ENCODE assay signal across 16 cellular contexts in the genomic region with DNA sequence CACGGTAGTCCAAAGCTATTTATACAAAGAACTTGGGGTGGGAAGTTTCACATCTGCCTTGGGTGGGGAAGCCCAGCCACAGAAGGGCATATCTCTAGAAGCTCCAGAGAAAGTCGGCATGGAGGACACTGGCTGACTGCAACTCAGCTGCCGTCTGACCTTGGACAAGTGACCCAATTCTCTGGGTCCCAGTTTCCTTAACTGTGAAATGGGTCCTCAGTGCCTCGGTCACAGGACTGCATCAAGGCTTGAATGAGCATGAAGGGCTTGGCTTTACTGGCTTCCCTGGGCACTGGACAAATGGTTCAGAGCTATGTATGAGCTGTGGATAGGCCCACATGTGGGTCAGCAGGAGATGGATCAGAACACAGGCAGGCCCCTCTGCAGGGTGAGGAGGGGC. TPM values are rescaled to one million over a fixed set of nuclear protein-coding genes. Genes with fewer than 3 reads are reported as not detected.
A peak's percentile ranks its signal among the peaks of the same experiment; 100 is the strongest.
DNase-seq lines count a peak whose midpoint lies in the region; ATAC-seq, FAIRE-seq and TF ChIP-seq lines count a peak whose summit lies in the region.
"Had no signal": no experiment of that assay in that cellular context is flagged by ENCODE, and none has a peak within 500 bp of the region (broad histone marks: within the 10 kb centered on the region; RNA-seq: fewer than 3 reads in every experiment).

No MANE protein-coding gene starts in this region.

- H3K27me3 ChIP-seq in thymus (ENCODE audit: control insufficient read depth, insufficient read depth): no peaks in the 10 kb centered on the region
- peaks cover 0 to 5% (median 0%) of the 10 kb centered on the region in 3 donors for H3K27me3 ChIP-seq in psoas muscle (ENCODE audit: insufficient read depth in 3 of 3, low read length in 2 of 3)

- H3K4me1 ChIP-seq in thymus (ENCODE audit: control insufficient read depth, insufficient read depth, low read length): peaks cover 78% of the 10 kb centered on the region
- no peaks in the 10 kb centered on the region for H3K4me1 ChIP-seq in psoas muscle
- H3K4me1 ChIP-seq: foreskin keratinocyte had no signal

- ATAC-seq in left ventricle myocardium superior: no peak
- no peak for ATAC-seq in Right ventricle myocardium superior (ENCODE audit: poor library complexity)
- ATAC-seq in activated CD8-positive, alpha-beta T cell treated with anti-CD3 and anti-CD28 coated beads for 36 hours: peak; percentile 5
- ATAC-seq in psoas muscle: no peak
- ATAC-seq: foreskin keratinocyte had no signal

- CTCF ChIA-PET in activated CD8-positive, alpha-beta T cell treated with anti-CD3 and anti-CD28 coated beads for 36 hours (lab: Charles Lee): interaction anchor here (1.5 to 12.7 kb wide), 3 partner anchors 8 to 263 kb away, joined by 3 to 256 read pairs (median 88); no protein-coding TSS in a partner anchor

- H3K27me3 Mint-ChIP-seq in activated CD8-positive, alpha-beta T cell treated with anti-CD3 and anti-CD28 coated beads for 36 hours: no peaks in the 10 kb centered on the region
- H3K27me3 Mint-ChIP-seq in glutamatergic neuron (ENCODE audit: unreplicated experiment): peaks cover 25% of the 10 kb centered on the region

- intact Hi-C loops in left ventricle myocardium superior (cut with micrococcal nuclease) (no loop called here), Right ventricle myocardium superior (cut with DNase I) (no loop called here), psoas muscle (cut with DNase I) (no loop called here)
- intact Hi-C loops in activated CD8-positive, alpha-beta T cell treated with anti-CD3 and anti-CD28 coated beads for 36 hours (cut with micrococcal nuclease): no loop called here

- peaks cover 10% of the 10 kb centered on the region for H3K36me3 Mint-ChIP-seq in activated CD8-positive, alpha-beta T cell treated with anti-CD3 and anti-CD28 coated beads for 36 hours (ENCODE audit: low read depth)
- H3K36me3 Mint-ChIP-seq in glutamatergic neuron (ENCODE audit: unreplicated experiment): no peaks in the 10 kb centered on the region
- H3K36me3 Mint-ChIP-seq: naive B cell had no signal

- no peak for FAIRE-seq in urothelium cell line (lab: Jason Lieb, UNC)

- H3K27ac ChIP-seq in thymus (ENCODE audit: low read depth) (peak overlapping the region; percentile 3), psoas muscle (no peak overlapping the region)
- H3K27ac ChIP-seq: foreskin keratinocyte had no signal

- peaks cover 88% of the 10 kb centered on the region for H3K4me1 Mint-ChIP-seq in activated CD8-positive, alpha-beta T cell treated with anti-CD3 and anti-CD28 coated beads for 36 hours (ENCODE audit: low read depth)
- H3K4me1 Mint-ChIP-seq in glutamatergic neuron (ENCODE audit: low read depth, unreplicated experiment): peaks cover 61% of the 10 kb centered on the region

- peaks cover 15% of the 10 kb centered on the region for H3K36me3 ChIP-seq in thymus (ENCODE audit: control insufficient read depth, insufficient read depth)
- no peaks in the 10 kb centered on the region for H3K36me3 ChIP-seq in psoas muscle (ENCODE audit: insufficient read depth in 1 of 2, low read depth in 1 of 2)

- no peaks in the 10 kb centered on the region for H3K9me3 Mint-ChIP-seq in activated CD8-positive, alpha-beta T cell treated with anti-CD3 and anti-CD28 coated beads for 36 hours
- H3K9me3 Mint-ChIP-seq in glutamatergic neuron (ENCODE audit: unreplicated experiment): peaks cover 33% of the 10 kb centered on the region
- H3K9me3 Mint-ChIP-seq: naive B cell had no signal

- peak; percentile 14 for DNase-seq in left ventricle myocardium superior
- DNase-seq in Right ventricle myocardium superior: no peak
- no peak for DNase-seq in activated CD8-positive, alpha-beta T cell treated with anti-CD3 and anti-CD28 coated beads for 36 hours
- DNase-seq in glutamatergic neuron: peak; percentile 12
- DNase-seq in psoas muscle: no peak
- no peak for DNase-seq in SHP77 treated with DMSO at 0.1 percent for 48 hours (lab: John Stamatoyannopoulos, UW)
- no peak for DNase-seq in urothelium cell line (ENCODE audit: low spot score)
- DNase-seq: DMS153, foreskin keratinocyte, naive B cell, NCI-H187, NCI-H446 treated with DMSO at 0.1 percent for 48 hours, OCI-M1, SK-N-SH, substantia nigra had no signal

- POLR2A ChIA-PET in activated CD8-positive, alpha-beta T cell treated with anti-CD3 and anti-CD28 coated beads for 36 hours (lab: Charles Lee): interaction anchor here (0.6 to 10.0 kb wide), 5 partner anchors 9 to 191 kb away, joined by 3 to 90 read pairs (median 3); no protein-coding TSS in a partner anchor

- H3K9me3 ChIP-seq in thymus (ENCODE audit: control insufficient read depth) (no peaks in the 10 kb centered on the region), psoas muscle (no peaks in the 10 kb centered on the region)
- H3K9me3 ChIP-seq: SK-N-SH had no signal

- H3K4me3 ChIP-seq in thymus (ENCODE audit: low read length) (no peak overlapping the region), psoas muscle (no peak overlapping the region)

- no peak for TF ChIP-seq CTCF in activated CD8-positive, alpha-beta T cell treated with anti-CD3 and anti-CD28 coated beads for 36 hours (IDR thresholded peaks at IDR 0.05)
- TF ChIP-seq CTCF in glutamatergic neuron (IDR thresholded peaks at IDR 0.05; ENCODE audit: partially characterized antibody, unreplicated experiment) (no peak), psoas muscle (IDR thresholded peaks at IDR 0.05) (no peak)

- peak overlapping the region; percentile 61 for H3K4me3 Mint-ChIP-seq in activated CD8-positive, alpha-beta T cell treated with anti-CD3 and anti-CD28 coated beads for 36 hours
- peak overlapping the region; percentile 35 for H3K4me3 Mint-ChIP-seq in glutamatergic neuron (ENCODE audit: unreplicated experiment)

- peak overlapping the region; percentile 94 for H3K27ac Mint-ChIP-seq in activated CD8-positive, alpha-beta T cell treated with anti-CD3 and anti-CD28 coated beads for 36 hours
- H3K27ac Mint-ChIP-seq in glutamatergic neuron (ENCODE audit: unreplicated experiment): no peak overlapping the region

- WGBS in thymus: 62% methylated on average over 4 of the region's 4 CpGs
- WGBS in psoas muscle, 3 donors: 79 to 94% (median 80%) methylated on average over 4 of the region's 4 CpGs

RNA-seq across cellular contexts. Expression of a gene that starts 58.6 kb away (rescaled TPM):
- 5.2 TPM for total RNA-seq in left ventricle myocardium superior
- 3.5 TPM for total RNA-seq in Right ventricle myocardium superior
- total RNA-seq in activated CD8-positive, alpha-beta T cell treated with anti-CD3 and anti-CD28 coated beads for 36 hours: 10 to 100 TPM; 23.3 to 23.9 TPM
- total RNA-seq in glutamatergic neuron (ENCODE audit: unreplicated experiment): 106 TPM
- 14.1 TPM for polyA plus RNA-seq in thymus
- total RNA-seq in psoas muscle: 1 to 10 TPM; 1.3 to 2.7 (median 2.3) TPM
- under 1 TPM; 0.61 to 0.89 (median 0.72) TPM for polyA plus RNA-seq in psoas muscle

Comparison
In these comparisons a context has a peak if more than half of its experiments do, and no peak if none do; other contexts are left out.
1. DNase-seq: peak in left ventricle myocardium superior (single experiment) and glutamatergic neuron (single experiment); none in Right ventricle myocardium superior (single experiment), activated CD8-positive, alpha-beta T cell treated with anti-CD3 and anti-CD28 coated beads for 36 hours (single experiment), psoas muscle (0 of 2), SHP77 treated with DMSO at 0.1 percent for 48 hours (single experiment) and urothelium cell line (single experiment).